ENCODE assay signal across 1 cellular context in genomic region chr1:202085682-202086373, GRCh38.
A peak's percentile ranks its signal among the peaks of the same experiment; 100 is the strongest.
TF ChIP-seq lines count a peak whose summit lies in the region.

No MANE protein-coding gene starts in this region.

TF ChIP-seq in HepG2, 621 proteins besides CTCF, POLR2A, EP300 and RAD21 (continued from another document and continues in another):
- peak; percentile 45 for TF ChIP-seq AHDC1 (CRISPR knock-in tag; IDR thresholded peaks at IDR 0.05; ENCODE audit: borderline replicate concordance)
- no peak for TF ChIP-seq ZNF207 (IDR thresholded peaks at IDR 0.05; ENCODE audit: borderline replicate concordance)
- TF ChIP-seq HOXA3 (CRISPR knock-in tag; IDR thresholded peaks at IDR 0.05) = no peak; the same call in none of the 2 replicates
- TF ChIP-seq ZNF430 (CRISPR knock-in tag; IDR thresholded peaks at IDR 0.05) = no peak
- peak; percentile 3; the same call in 1 of the 2 replicates for TF ChIP-seq FOXK1 (CRISPR knock-in tag; IDR thresholded peaks at IDR 0.05; ENCODE audit: borderline replicate concordance, low read depth)
- TF ChIP-seq TFAP4 (IDR thresholded peaks at IDR 0.05; ENCODE audit: borderline replicate concordance, low read depth) = 0 out of 2 replicates have a peak, but pooled peaks have one; percentile 42
- peak; percentile 50; the same call in 1 of the 2 replicates for TF ChIP-seq ATF1 (CRISPR knock-in tag; IDR thresholded peaks at IDR 0.05)
- peak; percentile 39; the same call in 1 of the 2 replicates for TF ChIP-seq ZBTB10 (CRISPR knock-in tag; IDR thresholded peaks at IDR 0.05; ENCODE audit: borderline replicate concordance)
- no peak for TF ChIP-seq SRSF1 (optimal IDR thresholded peaks at IDR 0.05; ENCODE audit: low read depth, low read length)
- peak; percentile 76 for TF ChIP-seq POLR2AphosphoS5 (IDR thresholded peaks at IDR 0.05; ENCODE audit: low read depth, low read length)
- peak; percentile 90 for TF ChIP-seq ZNF878 (CRISPR knock-in tag; IDR thresholded peaks at IDR 0.05)
- peak; percentile 87; the same call in 1 of the 2 replicates for TF ChIP-seq JUN (CRISPR knock-in tag; IDR thresholded peaks at IDR 0.05)
- peak; percentile 84 for TF ChIP-seq ZNF772 (CRISPR knock-in tag; IDR thresholded peaks at IDR 0.05)
- TF ChIP-seq TBX3 (IDR thresholded peaks at IDR 0.05; ENCODE audit: borderline replicate concordance) = no peak
- TF ChIP-seq ZNF383 (CRISPR knock-in tag; IDR thresholded peaks at IDR 0.05; ENCODE audit: borderline replicate concordance) = no peak
- peak; percentile 70; the same call in 1 of the 2 replicates for TF ChIP-seq ZNF788 (CRISPR knock-in tag; IDR thresholded peaks at IDR 0.05; ENCODE audit: borderline replicate concordance)
- TF ChIP-seq ZFP36L1 (CRISPR knock-in tag; IDR thresholded peaks at IDR 0.05) = peak; percentile 56
- TF ChIP-seq ZFYVE20 (CRISPR knock-in tag; IDR thresholded peaks at IDR 0.05; ENCODE audit: borderline replicate concordance, low read depth) = no peak
- TF ChIP-seq CAMTA2 (CRISPR knock-in tag; IDR thresholded peaks at IDR 0.05; ENCODE audit: borderline replicate concordance) = no peak
- no peak for TF ChIP-seq EED (CRISPR knock-in tag; IDR thresholded peaks at IDR 0.05)
- TF ChIP-seq MED1 (CRISPR knock-in tag; IDR thresholded peaks at IDR 0.05) = peak; percentile 92
- TF ChIP-seq ZNF441 (CRISPR knock-in tag; IDR thresholded peaks at IDR 0.05; ENCODE audit: borderline replicate concordance) = peak; percentile 81; the same call in 1 of the 2 replicates
- TF ChIP-seq REPIN1 (CRISPR knock-in tag; IDR thresholded peaks at IDR 0.05; ENCODE audit: borderline replicate concordance, low read depth) = peak; percentile 61
- TF ChIP-seq JDP2 (CRISPR knock-in tag; IDR thresholded peaks at IDR 0.05; ENCODE audit: borderline replicate concordance) = no peak; the same call in 1 of the 2 replicates
- peak; percentile 68; the same call in 1 of the 2 replicates for TF ChIP-seq NCOR1 (IDR thresholded peaks at IDR 0.05; ENCODE audit: borderline replicate concordance, low read length)
- TF ChIP-seq NR2F2 (IDR thresholded peaks at IDR 0.05; ENCODE audit: borderline replicate concordance, low read depth) = no peak
- no peak for TF ChIP-seq MYPOP (CRISPR knock-in tag; IDR thresholded peaks at IDR 0.05)
- no peak for TF ChIP-seq E2F5 (CRISPR knock-in tag; conservative IDR thresholded peaks at IDR 0.05)
- TF ChIP-seq TFDP1 (CRISPR knock-in tag; IDR thresholded peaks at IDR 0.05; ENCODE audit: borderline replicate concordance) = peak; percentile 44; the same call in 1 of the 2 replicates
- 0 out of 2 replicates have a peak, but pooled peaks have one; percentile 59 for TF ChIP-seq MIER2 (CRISPR knock-in tag; IDR thresholded peaks at IDR 0.05)
- no peak for TF ChIP-seq NONO (IDR thresholded peaks at IDR 0.05)
- TF ChIP-seq NONO (CRISPR knock-in tag; conservative IDR thresholded peaks at IDR 0.05) = peak; percentile 71
- TF ChIP-seq ZBTB42 (CRISPR knock-in tag; IDR thresholded peaks at IDR 0.05) = peak; percentile 60; the same call in 1 of the 2 replicates
- TF ChIP-seq ZNF569 (CRISPR knock-in tag; IDR thresholded peaks at IDR 0.05; ENCODE audit: borderline replicate concordance) = no peak
- peak; percentile 24; the same call in 1 of the 2 replicates for TF ChIP-seq HIC2 (CRISPR knock-in tag; IDR thresholded peaks at IDR 0.05; ENCODE audit: low read depth)
- TF ChIP-seq TSC22D2 (CRISPR knock-in tag; IDR thresholded peaks at IDR 0.05; ENCODE audit: borderline replicate concordance) = 0 out of 2 replicates have a peak, but pooled peaks have one; percentile 35
- no peak for TF ChIP-seq RARG (CRISPR knock-in tag; IDR thresholded peaks at IDR 0.05; ENCODE audit: low read depth)
- peak; percentile 87 for TF ChIP-seq ATF3 (CRISPR knock-in tag; IDR thresholded peaks at IDR 0.05)
- no peak for TF ChIP-seq FOXP1 (IDR thresholded peaks at IDR 0.05)
- peak; percentile 56; the same call in 1 of the 2 replicates for TF ChIP-seq FOXP1 (CRISPR knock-in tag; IDR thresholded peaks at IDR 0.05)
- TF ChIP-seq ZBTB44 (CRISPR knock-in tag; IDR thresholded peaks at IDR 0.05) = no peak
- TF ChIP-seq FOSL1 (CRISPR knock-in tag; IDR thresholded peaks at IDR 0.05; ENCODE audit: borderline replicate concordance) = no peak
- no peak for TF ChIP-seq ZNF124 (CRISPR knock-in tag; IDR thresholded peaks at IDR 0.05)
- peak; percentile 78 for TF ChIP-seq GATAD2A (CRISPR knock-in tag; IDR thresholded peaks at IDR 0.05)
- TF ChIP-seq ZNF275 (CRISPR knock-in tag; IDR thresholded peaks at IDR 0.05; ENCODE audit: borderline replicate concordance) = peak; percentile 53; the same call in 1 of the 2 replicates
- TF ChIP-seq JUND (CRISPR knock-in tag; IDR thresholded peaks at IDR 0.05) = peak; percentile 57; the same call in 1 of the 2 replicates
- peak; percentile 7; the same call in 1 of the 2 replicates for TF ChIP-seq MTA1 (CRISPR knock-in tag; IDR thresholded peaks at IDR 0.05; ENCODE audit: borderline replicate concordance)
- peak; percentile 16; the same call in 1 of the 2 replicates for TF ChIP-seq ZNF556 (CRISPR knock-in tag; IDR thresholded peaks at IDR 0.05; ENCODE audit: borderline replicate concordance)
- TF ChIP-seq KDM6A (CRISPR knock-in tag; IDR thresholded peaks at IDR 0.05; ENCODE audit: low read depth) = peak; percentile 63; the same call in 1 of the 2 replicates
